Comparison of ENCODE assay signal across 8 cellular contexts in genomic region chr3:122942937-122943827, GRCh38.
A peak's percentile ranks its signal among the peaks of the same experiment; 100 is the strongest.
DNase-seq lines count a peak whose midpoint lies in the region; ATAC-seq and TF ChIP-seq lines count a peak whose summit lies in the region.

No MANE protein-coding gene starts in this region.

- ATAC-seq in GM19035 (IDR thresholded peaks at IDR 0.05; ENCODE audit: unreplicated experiment) (peak; percentile 53), HG02870 (IDR thresholded peaks at IDR 0.05; ENCODE audit: unreplicated experiment) (no peak), HG02840 (IDR thresholded peaks at IDR 0.05; ENCODE audit: low FRiP score, unreplicated experiment) (no peak)

- H3K4me3 ChIP-seq in foreskin fibroblast (ENCODE audit: low read depth in 1 of 2, low read length in 2 of 2): no peak overlapping the region

- peak; percentile 96 for TF ChIP-seq CTCF in foreskin fibroblast (IDR thresholded peaks at IDR 0.05; ENCODE audit: low read depth, low read length)

- DNase-seq in Ammon's horn (ENCODE audit: low spot score) (peak; percentile 67), NCI-H2081 (lab: John Stamatoyannopoulos, UW) (peak; percentile 70 to 84), foreskin fibroblast (peak; percentile 33 to 75), nucleus accumbens (lab: John Stamatoyannopoulos, UW) (peak in 47 of 56 donors; percentile 4 to 83 (median 39))
- DNase-seq in activated CD8-positive, alpha-beta memory T cell treated with anti-CD3 and anti-CD28 coated beads, Interleukin-2, amount 50 U/mL, for 4 hours: peak; percentile 24

Comparison
In these comparisons a context has a peak if more than half of its experiments do, and no peak if none do; other contexts are left out.
1. DNase-seq: peak in every context shown above with its lines; median percentile 77 in NCI-H2081; 67 in Ammon's horn; 54 in foreskin fibroblast; 39 in nucleus accumbens; 24 in activated CD8-positive, alpha-beta memory T cell treated with anti-CD3 and anti-CD28 coated beads, Interleukin-2, amount 50 U/mL, for 4 hours.